8 cellular contexts compared by ENCODE assay signal in genomic region chr11:44574620-44575287, GRCh38. TPM values are rescaled to one million over a fixed set of nuclear protein-coding genes. Genes with fewer than 3 reads are reported as not detected.
DNase-seq lines count a peak whose midpoint lies in the region; ATAC-seq and TF ChIP-seq lines count a peak whose summit lies in the region.

No MANE protein-coding gene starts in this region.

- peak overlapping the region; percentile 100 for H3K27ac Mint-ChIP-seq in activated naive CD8-positive, alpha-beta T cell treated with anti-CD3 and anti-CD28 coated beads, Interleukin-2, amount 50 U/mL, for 24 hours

- H3K4me1 ChIP-seq in KMS-11 (ENCODE audit: low read depth, poor library complexity, severe bottlenecking) = peaks cover 29% of the 10 kb centered on the region
- H3K4me1 ChIP-seq in mesodermal cell (ENCODE audit: control insufficient read depth, insufficient read depth, low read length, poor library complexity, severe bottlenecking) = peaks cover 31% of the 10 kb centered on the region
- H3K4me1 ChIP-seq in A673 (ENCODE audit: insufficient read depth, low read length, poor library complexity, severe bottlenecking) = no peaks in the 10 kb centered on the region

- H3K27me3 ChIP-seq in KMS-11 (ENCODE audit: insufficient read depth, low read depth) (no peaks in the 10 kb centered on the region), A673 (replicated peaks; ENCODE audit: insufficient read depth, low read depth, low read length, poor library complexity) (no peaks in the 10 kb centered on the region)

- POLR2A ChIA-PET in A673 (lab: Charles Lee; ENCODE audit: low non-redundant PET) = interaction anchor here (1.3 kb wide), 1 partner anchor 9 kb away, joined by 5 read pairs; the partner anchor contains the start of gene CD82

- H3K9me3 ChIP-seq in mesodermal cell (ENCODE audit: control insufficient read depth, low read length) = no peaks in the 10 kb centered on the region
- H3K9me3 ChIP-seq in A673 (ENCODE audit: low read depth, low read length, poor library complexity, severe bottlenecking) = no peaks in the 10 kb centered on the region

- peak overlapping the region; percentile 96 for H3K4me3 Mint-ChIP-seq in activated naive CD8-positive, alpha-beta T cell treated with anti-CD3 and anti-CD28 coated beads, Interleukin-2, amount 50 U/mL, for 24 hours

- WGBS in mesodermal cell (ENCODE audit: insufficient coverage in 2 of 2), 2 experiments = 93 to 100% methylated on average over 1 to 2 of the region's 5 CpGs

- CTCF ChIA-PET in A673 (lab: Charles Lee) = no interaction called here

- peak overlapping the region; percentile 67 for H3K4me2 ChIP-seq in KMS-11

- in situ Hi-C loops in G401 (cut with HindIII; ENCODE audit: low sequenced_read_pairs) = no loop called here

- TF ChIP-seq CTCF in KMS-11 (conservative IDR thresholded peaks at IDR 0.05; ENCODE audit: low read depth, low read length) (no peak; the same call in 1 of the 2 replicates), A673 (conservative IDR thresholded peaks at IDR 0.05; ENCODE audit: low read depth, low read length) (no peak)

- peak; percentile 52 for ATAC-seq in activated naive CD8-positive, alpha-beta T cell treated with anti-CD3 and anti-CD28 coated beads, Interleukin-2, amount 50 U/mL, for 24 hours

- no TSS peak for BruUV-seq in A673 (replicated peaks; lab: Mats Ljungman, UMichigan)

- peaks cover 87% of the 10 kb centered on the region for H3K36me3 Mint-ChIP-seq in activated naive CD8-positive, alpha-beta T cell treated with anti-CD3 and anti-CD28 coated beads, Interleukin-2, amount 50 U/mL, for 24 hours (ENCODE audit: low read depth)

- H3K9me3 Mint-ChIP-seq in activated naive CD8-positive, alpha-beta T cell treated with anti-CD3 and anti-CD28 coated beads, Interleukin-2, amount 50 U/mL, for 24 hours = no peaks in the 10 kb centered on the region

- H3K4me3 ChIP-seq in KMS-11 (IDR thresholded peaks at IDR 0.05; ENCODE audit: insufficient read depth, low read depth, low read length) (no peak overlapping the region), mesodermal cell (ENCODE audit: extremely low read depth, insufficient read depth, low read length, poor library complexity, severe bottlenecking) (no peak overlapping the region), A673 (ENCODE audit: low read depth, low read length, poor library complexity, severe bottlenecking) (no peak overlapping the region)

- H4K20me1 ChIP-seq in KMS-11 (ENCODE audit: insufficient read depth) = no peaks in the 10 kb centered on the region

- H3K27me3 Mint-ChIP-seq in activated naive CD8-positive, alpha-beta T cell treated with anti-CD3 and anti-CD28 coated beads, Interleukin-2, amount 50 U/mL, for 24 hours = no peaks in the 10 kb centered on the region

- intact Hi-C loops in A673 (cut with micrococcal nuclease; ENCODE audit: unreplicated experiment) = no loop called here

- no peaks in the 10 kb centered on the region for H3K79me2 ChIP-seq in KMS-11 (ENCODE audit: insufficient read depth, low read depth)

- DNase-seq in activated gamma-delta T cell treated with Interleukin-2 at 50 U/mL for 16 hours = peak; percentile 30
- DNase-seq in activated gamma-delta T cell (lab: John Stamatoyannopoulos, UW) = no peak
- no peak for DNase-seq in activated naive CD8-positive, alpha-beta T cell treated with anti-CD3 and anti-CD28 coated beads, Interleukin-2, amount 50 U/mL, for 24 hours
- no peak for DNase-seq in A673 (ENCODE audit: low spot score)
- DNase-seq in G401 (ENCODE audit: low spot score) = no peak
- no peak for DNase-seq in NCI-H187 (lab: John Stamatoyannopoulos, UW)

- H3K27ac ChIP-seq in KMS-11 (peak overlapping the region; percentile 51), mesodermal cell (ENCODE audit: low read depth, low read length, severe bottlenecking) (peak overlapping the region; percentile 64), A673 (ENCODE audit: low read depth, low read length, poor library complexity, severe bottlenecking) (no peak overlapping the region)

- H2AFZ ChIP-seq in KMS-11 (ENCODE audit: low read depth) = 0 out of 2 replicates have a peak overlapping the region, but pooled peaks have one; percentile 27

- H3K4me1 Mint-ChIP-seq in activated naive CD8-positive, alpha-beta T cell treated with anti-CD3 and anti-CD28 coated beads, Interleukin-2, amount 50 U/mL, for 24 hours = peaks cover 95% of the 10 kb centered on the region

- peak overlapping the region; percentile 11; the same call in 1 of the 2 replicates for H3K9ac ChIP-seq in KMS-11

- no peaks in the 10 kb centered on the region for H3K36me3 ChIP-seq in KMS-11 (ENCODE audit: insufficient read depth)
- H3K36me3 ChIP-seq in mesodermal cell (ENCODE audit: control insufficient read depth, insufficient read depth, low read length) = no peaks in the 10 kb centered on the region
- no peaks in the 10 kb centered on the region for H3K36me3 ChIP-seq in A673 (ENCODE audit: insufficient read depth, low read length, poor library complexity, severe bottlenecking)

RNA-seq across cellular contexts. Expression of gene CD82, which starts 9.3 kb away (rescaled TPM):
- 34.7 TPM for polyA plus RNA-seq in mesodermal cell (2013, experiment 1 of 2)
- polyA plus RNA-seq in mesodermal cell (2013, experiment 2 of 2) = 36.0 TPM
- total RNA-seq in A673 (2021) = 8.2 and 16.0 TPM in 2 replicates
- 16.1 and 18.7 TPM in 2 replicates for total RNA-seq in G401 (2014; rRNA removed; shearing (Covaris generic))
